In the genomic region with DNA sequence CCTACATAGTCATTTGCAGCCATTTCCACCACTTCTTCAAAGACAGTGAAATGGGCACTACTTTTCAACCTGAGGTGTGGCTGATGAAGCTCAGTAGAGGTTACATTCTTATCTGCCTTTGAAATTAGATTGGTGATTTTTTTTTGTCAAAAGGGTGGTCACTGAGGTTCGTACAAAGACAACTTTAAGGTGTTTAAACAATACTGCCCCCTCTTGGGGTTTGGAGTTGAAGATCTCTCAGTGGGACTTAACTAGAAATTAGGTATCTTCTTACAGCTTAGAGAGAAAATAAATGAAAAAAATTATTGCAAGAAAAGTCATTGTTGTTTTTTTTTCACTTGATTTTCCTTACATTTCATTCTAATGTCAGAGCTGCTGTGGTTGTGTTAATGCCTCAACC, we compare ENCODE assay signal across 22 cellular contexts.
DNase-seq lines count a peak whose midpoint lies in the region; ATAC-seq and TF ChIP-seq lines count a peak whose summit lies in the region.
"Had no signal": no experiment of that assay in that cellular context is flagged by ENCODE, and none has a peak within 500 bp of the region (broad histone marks: within the 10 kb centered on the region; RNA-seq: fewer than 3 reads in every experiment).

No MANE protein-coding gene starts in this region.

- TF ChIP-seq CTCF in choroid plexus epithelial cell (conservative IDR thresholded peaks at IDR 0.05; ENCODE audit: low read depth, low read length): peak; percentile 10
- TF ChIP-seq CTCF in colonic mucosa (IDR thresholded peaks at IDR 0.05): no peak

- peak; percentile 37 for DNase-seq in NAMALWA (ENCODE audit: low spot score)
- no peak for DNase-seq in choroid plexus epithelial cell (ENCODE audit: low read depth)
- peak; percentile 5 for DNase-seq in iPS DF 6.9 (ENCODE audit: low read depth, low spot score)
- no peak for DNase-seq in OCI-M1 (lab: John Stamatoyannopoulos, UW)
- no peak for DNase-seq in substantia nigra (lab: John Stamatoyannopoulos, UW)
- no peak for DNase-seq in colonic mucosa
- DNase-seq: ACHN; C1 segment of cervical spinal cord; Calu3; CD8-positive, alpha-beta T cell; DMS153; GOT3; MM.1S; NCI-H1092 treated with DMSO at 0.1 percent for 48 hours; NCI-H1436 treated with DMSO at 0.1 percent for 48 hours; NCI-H2029 treated with DMSO at 0.1 percent for 48 hours; NCI-H226; NCI-H510A treated with DMSO at 0.1 percent for 48 hours; NCI-H748 treated with DMSO at 0.1 percent for 48 hours; NK-92 treated with Interleukin-12 subunit alpha and Interleukin-12 subunit beta, amount 100 ng/mL, for 24 hours; Right ventricle myocardium superior had no signal

- H3K27ac ChIP-seq in iPS DF 6.9 (ENCODE audit: low read length) (no peak overlapping the region), substantia nigra (ENCODE audit: low read depth, low read length, poor library complexity, severe bottlenecking) (no peak overlapping the region), colonic mucosa (no peak overlapping the region)

- H3K4me1 ChIP-seq in iPS DF 6.9 (ENCODE audit: control insufficient read depth, insufficient read depth, low read length): no peaks in the 10 kb centered on the region
- H3K4me1 ChIP-seq in colonic mucosa: no peaks in the 10 kb centered on the region

- ATAC-seq in HG03175 (IDR thresholded peaks at IDR 0.05; ENCODE audit: unreplicated experiment): no peak
- ATAC-seq: CD8-positive, alpha-beta T cell had no signal

- WGBS in iPS DF 6.9 (ENCODE audit: insufficient coverage, insufficient read length): no CpG with 5 or more reads among the region's 1 CpG

- no peak overlapping the region for H3K4me3 ChIP-seq in choroid plexus epithelial cell (ENCODE audit: low read depth, low read length)
- H3K4me3 ChIP-seq in iPS DF 6.9 (ENCODE audit: low read length): no peak overlapping the region
- no peak overlapping the region for H3K4me3 ChIP-seq in colonic mucosa

- H3K27me3 ChIP-seq in iPS DF 6.9 (ENCODE audit: control insufficient read depth, insufficient read depth, low read length): no peaks in the 10 kb centered on the region
- no peaks in the 10 kb centered on the region for H3K27me3 ChIP-seq in colonic mucosa

- no peaks in the 10 kb centered on the region for H3K9me3 ChIP-seq in iPS DF 6.9 (ENCODE audit: control insufficient read depth, insufficient read depth, low read length)
- H3K9me3 ChIP-seq in colonic mucosa: no peaks in the 10 kb centered on the region

- intact Hi-C loops in colonic mucosa (cut with DNase I): no loop called here

- no peak overlapping the region for H3K9ac ChIP-seq in colonic mucosa (ENCODE audit: low read depth in 2 of 2, low read length in 2 of 2)

- H3K36me3 ChIP-seq in iPS DF 6.9 (ENCODE audit: control insufficient read depth, insufficient read depth, low read length): no peaks in the 10 kb centered on the region
- no peaks in the 10 kb centered on the region for H3K36me3 ChIP-seq in colonic mucosa

Comparison
In these comparisons a context has a peak if more than half of its experiments do, and no peak if none do; other contexts are left out.
1. DNase-seq: peak in NAMALWA (single experiment) and iPS DF 6.9 (single experiment); none in choroid plexus epithelial cell (single experiment), OCI-M1 (single experiment), substantia nigra (0 of 49) and colonic mucosa (single experiment).